Comparison of ENCODE assay signal across 18 cellular contexts in the genomic region with DNA sequence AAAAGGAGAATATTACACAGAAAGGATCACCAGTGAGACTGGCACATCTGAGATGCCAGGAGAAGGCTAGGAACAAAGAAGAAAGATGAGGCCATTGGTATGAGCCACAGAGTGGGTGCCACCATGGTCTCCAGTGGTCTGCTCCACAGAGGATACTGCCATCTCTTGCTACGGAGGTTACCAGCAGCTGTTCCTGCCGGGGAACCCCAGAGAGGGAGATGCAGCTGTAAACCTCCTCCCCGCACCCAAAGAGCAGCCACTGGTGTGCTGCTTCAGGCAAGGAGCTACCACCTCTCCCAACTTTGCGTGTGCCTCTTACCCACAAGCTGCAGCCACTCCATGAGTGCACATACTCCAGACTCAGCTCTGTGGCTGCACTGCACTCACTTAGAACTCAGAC.
DNase-seq lines count a peak whose midpoint lies in the region; ATAC-seq and TF ChIP-seq lines count a peak whose summit lies in the region.
"Had no signal": no experiment of that assay in that cellular context is flagged by ENCODE, and none has a peak within 500 bp of the region (broad histone marks: within the 10 kb centered on the region; RNA-seq: fewer than 3 reads in every experiment).

No MANE protein-coding gene starts in this region.

- H3K9me3 ChIP-seq in right atrium auricular region, result peaks cover 0 to 7% of the 10 kb centered on the region in 2 donors
- no peaks in the 10 kb centered on the region for H3K9me3 ChIP-seq in upper lobe of right lung

- H4K5ac ChIP-seq in mesendoderm (ENCODE audit: low read length), result no peak overlapping the region

- no peak overlapping the region for H2BK5ac ChIP-seq in mesendoderm (ENCODE audit: low read length)

- no peak overlapping the region for H2BK15ac ChIP-seq in mesendoderm (replicated peaks; ENCODE audit: low read depth)

- H3K4me1 ChIP-seq in right atrium auricular region (no peaks in the 10 kb centered on the region), mesendoderm (ENCODE audit: control insufficient read depth, low read depth, low read length) (no peaks in the 10 kb centered on the region), upper lobe of right lung (no peaks in the 10 kb centered on the region)
- H3K4me1 ChIP-seq: Caco-2 had no signal

- H3K79me1 ChIP-seq in mesendoderm (ENCODE audit: low read length), result no peaks in the 10 kb centered on the region

- CTCF ChIA-PET in activated CD8-positive, alpha-beta T cell treated with anti-CD3 and anti-CD28 coated beads, Interleukin-2, amount 10 ng/mL, durations not matched to agents 7 days and 5 days (lab: Charles Lee), result no interaction called here
- CTCF ChIA-PET in activated CD8-positive, alpha-beta T cell treated with anti-CD3 and anti-CD28 coated beads for 36 hours (lab: Charles Lee), result no interaction called here

- no peaks in the 10 kb centered on the region for H3K9me3 Mint-ChIP-seq in activated CD8-positive, alpha-beta T cell treated with anti-CD3 and anti-CD28 coated beads, Interleukin-2, amount 10 ng/mL, durations not matched to agents 7 days and 5 days (ENCODE audit: insufficient read depth)
- H3K9me3 Mint-ChIP-seq in activated CD8-positive, alpha-beta T cell treated with anti-CD3 and anti-CD28 coated beads for 36 hours, result peaks cover 3% of the 10 kb centered on the region

- H3K27me3 Mint-ChIP-seq in activated CD8-positive, alpha-beta T cell treated with anti-CD3 and anti-CD28 coated beads, Interleukin-2, amount 10 ng/mL, durations not matched to agents 7 days and 5 days (ENCODE audit: low read depth), result no peaks in the 10 kb centered on the region
- peaks cover 2% of the 10 kb centered on the region for H3K27me3 Mint-ChIP-seq in activated CD8-positive, alpha-beta T cell treated with anti-CD3 and anti-CD28 coated beads for 36 hours

- WGBS in mesendoderm (ENCODE audit: extremely low coverage, insufficient coverage, low lambda C conversion rate), result no CpG with 5 or more reads among the region's 4 CpGs

- no peak overlapping the region for H3K9ac ChIP-seq in mesendoderm (ENCODE audit: low read length)
- H3K9ac ChIP-seq: BLaER1 had no signal

- H2AK5ac ChIP-seq in mesendoderm (ENCODE audit: low read length), result peak overlapping the region; percentile 78

- no peaks in the 10 kb centered on the region for H3K4me1 Mint-ChIP-seq in activated CD8-positive, alpha-beta T cell treated with anti-CD3 and anti-CD28 coated beads, Interleukin-2, amount 10 ng/mL, durations not matched to agents 7 days and 5 days (ENCODE audit: low read depth)
- no peaks in the 10 kb centered on the region for H3K4me1 Mint-ChIP-seq in activated CD8-positive, alpha-beta T cell treated with anti-CD3 and anti-CD28 coated beads for 36 hours (ENCODE audit: low read depth)
- H3K4me1 Mint-ChIP-seq: CD8-positive, alpha-beta memory T cell had no signal

- no peaks in the 10 kb centered on the region for H3K79me2 ChIP-seq in mesendoderm (ENCODE audit: control insufficient read depth, insufficient read depth, low read length)

- H3K36me3 ChIP-seq in right atrium auricular region (no peaks in the 10 kb centered on the region), mesendoderm (ENCODE audit: control insufficient read depth, insufficient read depth, low read length) (no peaks in the 10 kb centered on the region), upper lobe of right lung (no peaks in the 10 kb centered on the region)
- H3K36me3 ChIP-seq: BLaER1 had no signal

- no peak overlapping the region for H3K18ac ChIP-seq in mesendoderm (ENCODE audit: low read length)

- DNase-seq in activated CD8-positive, alpha-beta T cell treated with anti-CD3 and anti-CD28 coated beads, Interleukin-2, amount 10 ng/mL, durations not matched to agents 7 days and 5 days, result peak; percentile 12
- DNase-seq in activated CD8-positive, alpha-beta T cell treated with anti-CD3 and anti-CD28 coated beads for 36 hours, result no peak
- DNase-seq in right atrium auricular region (ENCODE audit: low spot score), result peak; percentile 28
- DNase-seq in Right ventricle myocardium superior, result no peak
- no peak for DNase-seq in mesendoderm
- peak; percentile 15 for DNase-seq in upper lobe of right lung
- no peak for DNase-seq in T1000 (lab: John Stamatoyannopoulos, UW)
- DNase-seq in NCI-H1930 (lab: John Stamatoyannopoulos, UW), result no peak
- DNase-seq: AML-193; Caco-2; CD8-positive, alpha-beta memory T cell; DMS53; GF-D8; GOT3; H9 had no signal

- peak overlapping the region; percentile 50 for H3K4ac ChIP-seq in mesendoderm (ENCODE audit: low read depth, low read length)

- H4K8ac ChIP-seq in mesendoderm (ENCODE audit: low read depth, low read length), result no peak overlapping the region

- no peak overlapping the region for H3K27ac Mint-ChIP-seq in activated CD8-positive, alpha-beta T cell treated with anti-CD3 and anti-CD28 coated beads, Interleukin-2, amount 10 ng/mL, durations not matched to agents 7 days and 5 days
- H3K27ac Mint-ChIP-seq in activated CD8-positive, alpha-beta T cell treated with anti-CD3 and anti-CD28 coated beads for 36 hours, result no peak overlapping the region
- H3K27ac Mint-ChIP-seq: CD8-positive, alpha-beta memory T cell; H9 had no signal

- H3K56ac ChIP-seq in mesendoderm (ENCODE audit: low read length), result no peak overlapping the region

- no peak overlapping the region for H2BK120ac ChIP-seq in mesendoderm (ENCODE audit: low read depth, low read length)

- TF ChIP-seq CTCF in activated CD8-positive, alpha-beta T cell treated with anti-CD3 and anti-CD28 coated beads for 36 hours (IDR thresholded peaks at IDR 0.05), result no peak
- no peak for TF ChIP-seq CTCF in right atrium auricular region (IDR thresholded peaks at IDR 0.05)
- no peak for TF ChIP-seq CTCF in upper lobe of right lung (IDR thresholded peaks at IDR 0.05)

- no peak overlapping the region for H3K4me3 Mint-ChIP-seq in activated CD8-positive, alpha-beta T cell treated with anti-CD3 and anti-CD28 coated beads, Interleukin-2, amount 10 ng/mL, durations not matched to agents 7 days and 5 days
- no peak overlapping the region for H3K4me3 Mint-ChIP-seq in activated CD8-positive, alpha-beta T cell treated with anti-CD3 and anti-CD28 coated beads for 36 hours
- H3K4me3 Mint-ChIP-seq: H9 had no signal

- intact Hi-C loops in activated CD8-positive, alpha-beta T cell treated with anti-CD3 and anti-CD28 coated beads for 36 hours (cut with micrococcal nuclease), result no loop called here
- intact Hi-C loops in Right ventricle myocardium superior (cut with DNase I) (no loop called here), upper lobe of right lung (cut with DNase I) (no loop called here)

- H3K27ac ChIP-seq in right atrium auricular region (no peak overlapping the region), mesendoderm (ENCODE audit: low read depth, low read length) (no peak overlapping the region), upper lobe of right lung (no peak overlapping the region)
- H3K27ac ChIP-seq: 22Rv1, BLaER1, HL-60 had no signal

- H3K4me3 ChIP-seq in right atrium auricular region, result no peak overlapping the region
- no peak overlapping the region for H3K4me3 ChIP-seq in mesendoderm (ENCODE audit: low read length)
- H3K4me3 ChIP-seq in upper lobe of right lung, result no peak overlapping the region
- H3K4me3 ChIP-seq: BLaER1 had no signal

- no peak for ATAC-seq in activated CD8-positive, alpha-beta T cell treated with anti-CD3 and anti-CD28 coated beads, Interleukin-2, amount 10 ng/mL, durations not matched to agents 7 days and 5 days
- ATAC-seq in activated CD8-positive, alpha-beta T cell treated with anti-CD3 and anti-CD28 coated beads for 36 hours, result no peak
- ATAC-seq in Right ventricle myocardium superior (ENCODE audit: poor library complexity) (no peak), upper lobe of right lung (no peak)

- H3K27me3 ChIP-seq in right atrium auricular region, result no peaks in the 10 kb centered on the region
- H3K27me3 ChIP-seq in mesendoderm (ENCODE audit: insufficient read depth, low read length, poor library complexity), result no peaks in the 10 kb centered on the region
- no peaks in the 10 kb centered on the region for H3K27me3 ChIP-seq in upper lobe of right lung
- H3K27me3 ChIP-seq: BLaER1 had no signal

- H3K23ac ChIP-seq in mesendoderm (ENCODE audit: low read length), result no peak overlapping the region

- no peaks in the 10 kb centered on the region for H3K36me3 Mint-ChIP-seq in activated CD8-positive, alpha-beta T cell treated with anti-CD3 and anti-CD28 coated beads, Interleukin-2, amount 10 ng/mL, durations not matched to agents 7 days and 5 days (ENCODE audit: low read depth)
- H3K36me3 Mint-ChIP-seq in activated CD8-positive, alpha-beta T cell treated with anti-CD3 and anti-CD28 coated beads for 36 hours (ENCODE audit: low read depth), result no peaks in the 10 kb centered on the region
- H3K36me3 Mint-ChIP-seq: CD8-positive, alpha-beta memory T cell had no signal

- POLR2A ChIA-PET in activated CD8-positive, alpha-beta T cell treated with anti-CD3 and anti-CD28 coated beads, Interleukin-2, amount 10 ng/mL, durations not matched to agents 7 days and 5 days (lab: Charles Lee), result no interaction called here
- POLR2A ChIA-PET in activated CD8-positive, alpha-beta T cell treated with anti-CD3 and anti-CD28 coated beads for 36 hours (lab: Charles Lee), result no interaction called here

- H3K4me2 ChIP-seq in mesendoderm (ENCODE audit: low read length), result no peak overlapping the region
- H3K4me2 ChIP-seq: BLaER1 had no signal

Comparison
In these comparisons a context has a peak if more than half of its experiments do, and no peak if none do; other contexts are left out.
1. DNase-seq: peak in activated CD8-positive, alpha-beta T cell treated with anti-CD3 and anti-CD28 coated beads, Interleukin-2, amount 10 ng/mL, durations not matched to agents 7 days and 5 days (single experiment), right atrium auricular region (single experiment) and upper lobe of right lung (single experiment); none in activated CD8-positive, alpha-beta T cell treated with anti-CD3 and anti-CD28 coated beads for 36 hours (single experiment), Right ventricle myocardium superior (single experiment), mesendoderm (single experiment), T1000 (single experiment) and NCI-H1930 (0 of 2).